In the genomic region with DNA sequence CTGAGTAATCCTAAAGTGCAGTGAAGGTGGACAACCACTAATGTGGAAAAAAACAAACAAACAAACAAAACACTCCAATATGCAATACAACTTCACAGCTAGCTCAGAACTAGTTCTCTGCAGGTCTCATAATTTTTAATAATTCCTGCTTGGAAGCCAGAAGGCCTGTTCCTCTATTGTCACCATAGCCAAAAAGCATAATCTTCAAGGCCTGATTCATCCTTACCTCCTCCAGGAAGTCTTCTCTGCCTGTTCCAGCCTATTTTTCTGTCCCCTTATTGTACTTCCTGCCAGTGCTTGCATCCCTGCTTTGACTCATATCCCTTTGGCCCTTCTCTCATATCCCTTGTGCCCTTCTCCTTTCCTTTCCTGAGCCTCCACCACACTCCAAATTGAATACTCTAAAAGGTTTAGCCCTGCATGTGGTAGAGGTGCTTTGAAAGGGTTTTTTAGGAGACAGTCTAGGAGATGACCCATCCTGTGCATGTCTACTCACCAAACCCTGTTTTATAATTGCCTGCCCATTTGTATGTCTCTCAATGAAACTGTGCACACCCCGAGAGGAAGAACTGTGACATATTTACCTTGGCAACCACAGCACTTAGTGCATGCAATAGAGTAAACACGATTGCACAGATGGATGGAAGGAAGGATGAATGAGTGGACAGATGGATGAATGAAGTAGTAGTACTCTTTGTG, we compare ENCODE assay signal across 8 cellular contexts.
DNase-seq lines count a peak whose midpoint lies in the region; ATAC-seq and TF ChIP-seq lines count a peak whose summit lies in the region.
"Not testable (repeated sequence)": the region's sequence is repeated elsewhere in the genome, so short reads cannot be mapped to it uniquely, and the experiment has no call there.

No MANE protein-coding gene starts in this region.

- H3K9ac ChIP-seq in PC-3 (ENCODE audit: low read length); mesenchymal stem cell (ENCODE audit: low read length): not testable (repeated sequence)

- peaks cover 46% of the 10 kb centered on the region for H3K36me3 Mint-ChIP-seq in activated CD4-positive, alpha-beta T cell treated with anti-CD3 and anti-CD28 coated beads, Interleukin-2, amount 10 ng/mL, durations not matched to agents 7 days and 5 days (ENCODE audit: low read depth)

- CTCF ChIA-PET in PC-3 (lab: Charles Lee); activated CD4-positive, alpha-beta T cell treated with anti-CD3 and anti-CD28 coated beads, Interleukin-2, amount 10 ng/mL, durations not matched to agents 7 days and 5 days (lab: Charles Lee): not testable (repeated sequence)

- not testable (repeated sequence) for H3K9me3 Mint-ChIP-seq in activated CD4-positive, alpha-beta T cell treated with anti-CD3 and anti-CD28 coated beads, Interleukin-2, amount 10 ng/mL, durations not matched to agents 7 days and 5 days

- not testable (repeated sequence) for H3K79me1 ChIP-seq in mesenchymal stem cell (replicated peaks; ENCODE audit: low read length, poor library complexity, severe bottlenecking)

- not testable (repeated sequence) for H3K4me1 Mint-ChIP-seq in activated CD4-positive, alpha-beta T cell treated with anti-CD3 and anti-CD28 coated beads, Interleukin-2, amount 10 ng/mL, durations not matched to agents 7 days and 5 days

- WGBS in mesenchymal stem cell, result no CpG with 5 or more reads among the region's 2 CpGs

- H3K27ac Mint-ChIP-seq in activated CD4-positive, alpha-beta T cell treated with anti-CD3 and anti-CD28 coated beads, Interleukin-2, amount 10 ng/mL, durations not matched to agents 7 days and 5 days, result peak overlapping the region; percentile 25

- BruUV-seq in PC-3 (replicated peaks; lab: Mats Ljungman, UMichigan), result not testable (repeated sequence)

- TF ChIP-seq CTCF in PC-3 (conservative IDR thresholded peaks at IDR 0.05; ENCODE audit: low read depth, low read length), result not testable (repeated sequence)

- not testable (repeated sequence) for H2AK5ac ChIP-seq in mesenchymal stem cell (ENCODE audit: low read length, severe bottlenecking)

- peaks cover 17% of the 10 kb centered on the region for H3K36me3 ChIP-seq in PC-3 (ENCODE audit: low read depth, low read length)
- peaks cover 7 to 30% of the 10 kb centered on the region in 2 experiments for H3K36me3 ChIP-seq in mesenchymal stem cell (ENCODE audit: control insufficient read depth in 1 of 2, insufficient read depth in 2 of 2, low read depth in 1 of 2, low read length in 2 of 2)

- not testable (repeated sequence) for H4K91ac ChIP-seq in mesenchymal stem cell (ENCODE audit: low read length)

- not testable (repeated sequence) for H3K14ac ChIP-seq in mesenchymal stem cell (ENCODE audit: low read length in 2 of 2)

- H3K27ac ChIP-seq in PC-3 (ENCODE audit: low read length) (peak overlapping the region; percentile 70), epithelial cell of prostate (peak overlapping the region; percentile 30)
- not testable (repeated sequence) for H3K27ac ChIP-seq in mesenchymal stem cell (ENCODE audit: low read length, poor library complexity, severe bottlenecking)

- not testable (repeated sequence) for H3K18ac ChIP-seq in mesenchymal stem cell (ENCODE audit: low read depth in 1 of 2, low read length in 2 of 2)

- H3K79me2 ChIP-seq in PC-3 (ENCODE audit: low read length), result not testable (repeated sequence)

- not testable (repeated sequence) for H3K4ac ChIP-seq in mesenchymal stem cell (ENCODE audit: low read depth in 1 of 2, low read length in 2 of 2)

- H3K27me3 Mint-ChIP-seq in activated CD4-positive, alpha-beta T cell treated with anti-CD3 and anti-CD28 coated beads, Interleukin-2, amount 10 ng/mL, durations not matched to agents 7 days and 5 days, result not testable (repeated sequence)

- H3K9me3 ChIP-seq in PC-3 (ENCODE audit: low read length); mesenchymal stem cell (ENCODE audit: control insufficient read depth, low read length): not testable (repeated sequence)

- H2AFZ ChIP-seq in PC-3 (ENCODE audit: low read length); mesenchymal stem cell (ENCODE audit: low read depth, low read length): not testable (repeated sequence)

- not testable (repeated sequence) for H2BK12ac ChIP-seq in mesenchymal stem cell (ENCODE audit: low read length in 2 of 2)

- H3K4me1 ChIP-seq in PC-3 (ENCODE audit: insufficient read depth, low read length), result peaks cover 20% of the 10 kb centered on the region
- not testable (repeated sequence) for H3K4me1 ChIP-seq in mesenchymal stem cell (ENCODE audit: control insufficient read depth, insufficient read depth, low read depth, low read length)

- not testable (repeated sequence) for H3K4me3 Mint-ChIP-seq in activated CD4-positive, alpha-beta T cell treated with anti-CD3 and anti-CD28 coated beads, Interleukin-2, amount 10 ng/mL, durations not matched to agents 7 days and 5 days

- peak overlapping the region; percentile 31; the same call in 1 of the 2 replicates for H3K4me2 ChIP-seq in PC-3 (ENCODE audit: low read length)
- H3K4me2 ChIP-seq in mesenchymal stem cell (ENCODE audit: low read length, poor library complexity, severe bottlenecking), result not testable (repeated sequence)

- not testable (repeated sequence) for H3K9me2 ChIP-seq in PC-3 (replicated peaks; ENCODE audit: low read length)

- not testable (repeated sequence) for H4K20me1 ChIP-seq in PC-3 (ENCODE audit: low read length)

- intact Hi-C loops in PC-3 (cut with micrococcal nuclease), result not testable (repeated sequence)

- not testable (repeated sequence) for H3F3A ChIP-seq in PC-3 (ENCODE audit: low read length, unreplicated experiment)

- peak overlapping the region; percentile 19 for H2BK120ac ChIP-seq in mesenchymal stem cell (ENCODE audit: low read depth, low read length)

- H3K27me3 ChIP-seq in PC-3 (ENCODE audit: low read length); mesenchymal stem cell (ENCODE audit: control insufficient read depth in 1 of 2, insufficient read depth in 1 of 2, low read length in 2 of 2): not testable (repeated sequence)

- not testable (repeated sequence) for H2BK15ac ChIP-seq in mesenchymal stem cell (ENCODE audit: low read depth, poor library complexity, severe bottlenecking)

- H3K23ac ChIP-seq in mesenchymal stem cell (ENCODE audit: low read length in 2 of 2), result not testable (repeated sequence)

- POLR2A ChIA-PET in PC-3 (lab: Charles Lee; ENCODE audit: unreplicated experiment); activated CD4-positive, alpha-beta T cell treated with anti-CD3 and anti-CD28 coated beads, Interleukin-2, amount 10 ng/mL, durations not matched to agents 7 days and 5 days (lab: Charles Lee): not testable (repeated sequence)

- DNase-seq in A172 (ENCODE audit: low spot score), result peak; percentile 16
- peak; percentile 11 for DNase-seq in EH (ENCODE audit: low read depth)
- peak; percentile 76 for DNase-seq in NCI-H1092 treated with DMSO at 0.1 percent for 48 hours (lab: John Stamatoyannopoulos, UW)
- DNase-seq in NCI-H345 treated with DMSO at 0.1 percent for 48 hours (lab: John Stamatoyannopoulos, UW; ENCODE audit: unreplicated experiment), result peak; percentile 50
- not testable (repeated sequence) for DNase-seq in PC-3; activated CD4-positive, alpha-beta T cell treated with anti-CD3 and anti-CD28 coated beads, Interleukin-2, amount 10 ng/mL, durations not matched to agents 7 days and 5 days; epithelial cell of prostate (ENCODE audit: low read depth, low spot score); mesenchymal stem cell

- not testable (repeated sequence) for H4K8ac ChIP-seq in mesenchymal stem cell (ENCODE audit: low read length)

- ATAC-seq in PC-3, result peak; percentile 90

- H3K4me3 ChIP-seq in PC-3 (ENCODE audit: low read length); mesenchymal stem cell (ENCODE audit: insufficient read depth in 1 of 2, low read depth in 1 of 2, low read length in 2 of 2): not testable (repeated sequence)

- H2BK5ac ChIP-seq in mesenchymal stem cell (ENCODE audit: low read depth, low read length, poor library complexity, severe bottlenecking), result not testable (repeated sequence)
